In genomic region chr9:8730618-8731017, GRCh38 we compare ENCODE assay signal across 19 cellular contexts.
A peak's percentile ranks its signal among the peaks of the same experiment; 100 is the strongest.
DNase-seq lines count a peak whose midpoint lies in the region; ATAC-seq and TF ChIP-seq lines count a peak whose summit lies in the region.
"Had no signal": no experiment of that assay in that cellular context is flagged by ENCODE, and none has a peak within 500 bp of the region (broad histone marks: within the 10 kb centered on the region; RNA-seq: fewer than 3 reads in every experiment).

No MANE protein-coding gene starts in this region.

- DNase-seq in G401 (ENCODE audit: low spot score), result peak; percentile 77
- peak; percentile 98 for DNase-seq in NCI-H2227 treated with DMSO at 0.1 percent for 48 hours (lab: John Stamatoyannopoulos, UW)
- DNase-seq in cerebellar cortex (ENCODE audit: low spot score), result peak; percentile 73
- peak; percentile 82 for DNase-seq in islet precursor cell
- no peak for DNase-seq in effector CD8-positive, alpha-beta T cell (lab: John Stamatoyannopoulos, UW)
- DNase-seq in RWPE1 (ENCODE audit: low spot score), result no peak
- DNase-seq in activated effector memory CD4-positive, alpha-beta T cell treated with Interleukin-2 at 50 U/mL for 16 hours, result no peak
- DNase-seq: CD8-positive, alpha-beta T cell; H7; Kasumi-1; NCI-H1105 treated with DMSO at 0.1 percent for 48 hours; NCI-H1694 treated with DMSO at 0.1 percent for 48 hours; NCI-H510A; NCI-H774; SIG-M5 had no signal

- no peak overlapping the region for H3K27ac ChIP-seq in RWPE1
- H3K27ac ChIP-seq: BLaER1, HL-60 had no signal

- CTCF ChIA-PET in RWPE1 (lab: Yijun Ruan, JAX), result no interaction called here

- POLR2A ChIA-PET in RWPE1 (lab: Yijun Ruan, JAX; ENCODE audit: low non-redundant PET), result no interaction called here

- in situ Hi-C loops in G401 (cut with HindIII; ENCODE audit: low sequenced_read_pairs), result no loop called here

- no peak for TF ChIP-seq CTCF in RWPE1 (conservative IDR thresholded peaks at IDR 0.05; ENCODE audit: low read depth)

- no peak for ATAC-seq in GM18498 (IDR thresholded peaks at IDR 0.05; ENCODE audit: unreplicated experiment)
- ATAC-seq: CD8-positive, alpha-beta T cell; Panc1 had no signal

Comparison
In these comparisons a context has a peak if more than half of its experiments do, and no peak if none do; other contexts are left out.
1. DNase-seq: peak in G401 (single experiment), NCI-H2227 treated with DMSO at 0.1 percent for 48 hours (single experiment), cerebellar cortex (single experiment) and islet precursor cell (single experiment); none in effector CD8-positive, alpha-beta T cell (single experiment), RWPE1 (single experiment) and activated effector memory CD4-positive, alpha-beta T cell treated with Interleukin-2 at 50 U/mL for 16 hours (single experiment).